8 cellular contexts compared by ENCODE assay signal in genomic region chr21:33915368-33916199, GRCh38. TPM values are rescaled to one million over a fixed set of nuclear protein-coding genes. Genes with fewer than 3 reads are reported as not detected.
DNase-seq lines count a peak whose midpoint lies in the region; TF ChIP-seq lines count a peak whose summit lies in the region.

TSS of gene ATP5PO (minus strand) at chr21:33915804. CDS start at chr21:33915763, 41 bp downstream.

- H3K36me3 ChIP-seq in ES-I3 (ENCODE audit: insufficient read depth, low read length), result peaks cover 6% of the 10 kb centered on the region
- H3K36me3 ChIP-seq in HAP-1 (replicated peaks), result peaks cover 26% of the 10 kb centered on the region
- peaks cover 16% of the 10 kb centered on the region; the same call in 1 of the 2 replicates for H3K36me3 ChIP-seq in MM.1S (replicated peaks; ENCODE audit: insufficient read depth, low read length)

- H3K36me3 Mint-ChIP-seq in nephron (ENCODE audit: low read depth), result peaks cover 19% of the 10 kb centered on the region
- peaks cover 26% of the 10 kb centered on the region for H3K36me3 Mint-ChIP-seq in stimulated activated naive CD8-positive, alpha-beta T cell treated with anti-CD3 and anti-CD28 coated beads, Interleukin-15, Interleukin-2, amounts not matched to agents 100 ng/mL and 50 ng/mL, for 24 hours (ENCODE audit: low read depth)

- in situ Hi-C loops in HAP-1 (cut with MboI; ENCODE audit: low sequenced_read_pairs), result loop anchor here (25.0 kb wide), 1 partner anchor 697 kb away; the partner anchor contains the start of gene RCAN1

- H3K4me2 ChIP-seq in MM.1S (ENCODE audit: low read depth, low read length), result peak within 1 kb of the TSS; percentile 87

- peaks cover 24% of the 10 kb centered on the region for H3K4me1 Mint-ChIP-seq in nephron
- peaks cover 36% of the 10 kb centered on the region for H3K4me1 Mint-ChIP-seq in stimulated activated naive CD8-positive, alpha-beta T cell treated with anti-CD3 and anti-CD28 coated beads, Interleukin-15, Interleukin-2, amounts not matched to agents 100 ng/mL and 50 ng/mL, for 24 hours (ENCODE audit: low read depth)

- no peak for TF ChIP-seq CTCF in MM.1S (IDR thresholded peaks at IDR 0.05; ENCODE audit: low read length)
- TF ChIP-seq CTCF in fibroblast of the aortic adventitia (IDR thresholded peaks at IDR 0.05; ENCODE audit: insufficient read depth, low read length), result no peak
- TF ChIP-seq CTCF in nephron (IDR thresholded peaks at IDR 0.05; ENCODE audit: unreplicated experiment in 3 of 3), result no peak

- peak within 1 kb of the TSS; percentile 80 for H3K4me3 ChIP-seq in HAP-1
- peak within 1 kb of the TSS; percentile 92 for H3K4me3 ChIP-seq in MM.1S (ENCODE audit: low read length)
- H3K4me3 ChIP-seq in fibroblast of the aortic adventitia (ENCODE audit: low read depth, low read length), result peak within 1 kb of the TSS; percentile 99

- peak; percentile 97 to 98 for DNase-seq in HAP-1 (ENCODE audit: low spot score in 2 of 2)
- DNase-seq in MM.1S, result peak; percentile 100
- peak; percentile 82 for DNase-seq in SIG-M5 (lab: John Stamatoyannopoulos, UW)
- peak; percentile 93 for DNase-seq in activated gamma-delta T cell (lab: John Stamatoyannopoulos, UW)
- peak; percentile 97 for DNase-seq in fibroblast of the aortic adventitia (ENCODE audit: low read depth)

- H3K9me3 ChIP-seq in ES-I3 (ENCODE audit: control insufficient read depth, insufficient read depth, low read length) (no peaks in the 10 kb centered on the region), HAP-1 (no peaks in the 10 kb centered on the region), MM.1S (replicated peaks; ENCODE audit: insufficient read depth, low read length) (no peaks in the 10 kb centered on the region)

- no peaks in the 10 kb centered on the region for H3K27me3 ChIP-seq in HAP-1 (ENCODE audit: low read depth)
- no peaks in the 10 kb centered on the region for H3K27me3 ChIP-seq in MM.1S (replicated peaks; ENCODE audit: insufficient read depth, low read length)

- H3K4me1 ChIP-seq in ES-I3 (ENCODE audit: insufficient read depth, low read length) (no peaks in the 10 kb centered on the region), HAP-1 (peaks cover 9% of the 10 kb centered on the region), MM.1S (ENCODE audit: low read length) (peaks cover 12% of the 10 kb centered on the region)

- peak within 1 kb of the TSS; percentile 99 to 100 (median 100) for H3K4me3 Mint-ChIP-seq in nephron
- H3K4me3 Mint-ChIP-seq in stimulated activated naive CD8-positive, alpha-beta T cell treated with anti-CD3 and anti-CD28 coated beads, Interleukin-15, Interleukin-2, amounts not matched to agents 100 ng/mL and 50 ng/mL, for 24 hours, result peak within 1 kb of the TSS; percentile 94

- H3F3A ChIP-seq in MM.1S (ENCODE audit: insufficient read depth, low read length), result no peaks in the 10 kb centered on the region

- peaks cover 51% of the 10 kb centered on the region for H3K79me2 ChIP-seq in MM.1S (ENCODE audit: low read length)

- H3K9ac ChIP-seq in ES-I3 (ENCODE audit: low read depth, low read length), result peak within 1 kb of the TSS; percentile 71
- peak within 1 kb of the TSS; percentile 89 for H3K9ac ChIP-seq in MM.1S (ENCODE audit: low read length)

- peak within 1 kb of the TSS; percentile 92 for H2AFZ ChIP-seq in MM.1S (ENCODE audit: low read length)

- H3K27ac Mint-ChIP-seq in nephron, result peak within 1 kb of the TSS; percentile 91 to 96 (median 96)
- peak within 1 kb of the TSS; percentile 95 for H3K27ac Mint-ChIP-seq in stimulated activated naive CD8-positive, alpha-beta T cell treated with anti-CD3 and anti-CD28 coated beads, Interleukin-15, Interleukin-2, amounts not matched to agents 100 ng/mL and 50 ng/mL, for 24 hours

- H3K9me2 ChIP-seq in MM.1S (replicated peaks; ENCODE audit: insufficient read depth, low read length), result no peaks in the 10 kb centered on the region

- H3K27me3 Mint-ChIP-seq in nephron (ENCODE audit: low read depth), result no peaks in the 10 kb centered on the region
- H3K27me3 Mint-ChIP-seq in stimulated activated naive CD8-positive, alpha-beta T cell treated with anti-CD3 and anti-CD28 coated beads, Interleukin-15, Interleukin-2, amounts not matched to agents 100 ng/mL and 50 ng/mL, for 24 hours, result no peaks in the 10 kb centered on the region

- H4K20me1 ChIP-seq in MM.1S (ENCODE audit: insufficient read depth, low read length), result no peaks in the 10 kb centered on the region

- no peaks in the 10 kb centered on the region for H3K9me3 Mint-ChIP-seq in nephron
- H3K9me3 Mint-ChIP-seq in stimulated activated naive CD8-positive, alpha-beta T cell treated with anti-CD3 and anti-CD28 coated beads, Interleukin-15, Interleukin-2, amounts not matched to agents 100 ng/mL and 50 ng/mL, for 24 hours, result no peaks in the 10 kb centered on the region

- peak within 1 kb of the TSS; percentile 31; the same call in 1 of the 2 replicates for H3K27ac ChIP-seq in MM.1S (ENCODE audit: low read length)

RNA-seq across cellular contexts. Expression of gene ATP5PO, which starts in this region (rescaled TPM):
- total RNA-seq in fibroblast of the aortic adventitia (ENCODE audit: low replicate concordance), result 107 and 304 TPM in 2 replicates

Comparison
In these comparisons a context has a peak if more than half of its experiments do, and no peak if none do; other contexts are left out.
1. Peak in every context shown above with its lines: DNase-seq, H3K4me3 ChIP-seq and H3K27ac ChIP-seq.